Comparison of ENCODE assay signal across 10 cellular contexts in the genomic region with DNA sequence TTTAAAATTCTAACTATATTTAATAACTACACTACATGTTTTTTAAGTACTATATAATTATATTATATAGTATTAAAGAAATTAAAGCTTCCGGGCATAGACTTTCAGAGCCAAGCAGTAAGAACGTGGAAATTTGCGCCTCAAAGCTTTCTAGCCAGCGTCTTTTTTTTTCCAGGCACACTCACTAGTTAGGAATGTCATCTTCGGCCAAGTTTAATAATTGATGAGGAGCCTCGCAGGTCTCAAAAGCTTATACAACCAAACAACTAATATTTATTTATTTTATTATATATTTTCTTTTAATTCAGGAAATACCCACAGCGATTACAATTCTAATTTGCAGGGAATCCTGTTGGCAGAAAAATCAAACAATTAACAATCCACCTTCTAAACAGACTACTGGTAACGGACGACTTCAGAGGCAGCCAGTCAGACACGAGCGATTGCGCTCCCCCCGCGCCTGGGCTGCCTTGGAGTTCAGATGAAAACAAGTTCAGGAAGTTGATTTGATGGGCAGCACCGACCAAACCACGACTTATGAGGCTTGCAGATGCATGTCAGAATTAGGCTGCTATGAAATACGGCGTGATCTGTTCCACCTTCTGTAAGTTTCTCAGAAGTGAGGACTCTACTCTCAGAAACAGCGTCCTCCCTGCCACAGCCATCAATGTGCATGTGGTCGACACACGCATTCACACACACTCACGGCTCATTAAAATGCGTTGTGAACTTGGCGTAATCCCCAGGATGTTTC.
DNase-seq lines count a peak whose midpoint lies in the region; ATAC-seq and TF ChIP-seq lines count a peak whose summit lies in the region.
"Had no signal": no experiment of that assay in that cellular context is flagged by ENCODE, and none has a peak within 500 bp of the region (broad histone marks: within the 10 kb centered on the region; RNA-seq: fewer than 3 reads in every experiment).

No MANE protein-coding gene starts in this region.

- POLR2A ChIA-PET in SK-N-SH (lab: Yijun Ruan, JAX), result interaction anchor here (0.6 kb wide), 1 partner anchor 639 kb away, joined by 3 read pairs; no protein-coding TSS in a partner anchor

- no peak overlapping the region for H3K9ac ChIP-seq in SK-N-SH

- CTCF ChIA-PET in SK-N-SH (lab: Yijun Ruan, JAX), result interaction anchor here (1.0 to 3.8 kb wide), 2 partner anchors 849 to 935 kb away, joined by 3 to 35 read pairs; no protein-coding TSS in a partner anchor

- TF ChIP-seq RAD21 in SK-N-SH (IDR thresholded peaks at IDR 0.05; ENCODE audit: low read length), result no peak

- no peak for TF ChIP-seq CTCF in SK-N-SH (IDR thresholded peaks at IDR 0.05)
- TF ChIP-seq CTCF in right atrium auricular region (IDR thresholded peaks at IDR 0.05), result no peak

- no peak for TF ChIP-seq EP300 in SK-N-SH (IDR thresholded peaks at IDR 0.05; ENCODE audit: borderline replicate concordance in 1 of 2, low read depth in 1 of 2, low read length in 1 of 2)

- H3K4me1 ChIP-seq in SK-N-SH (ENCODE audit: control insufficient read depth in 1 of 2, insufficient read depth in 2 of 2, low read depth in 1 of 2, low read length in 1 of 2) (no peaks in the 10 kb centered on the region; a peak in 1 of 4 replicates), right atrium auricular region (no peaks in the 10 kb centered on the region)
- H3K4me1 ChIP-seq: ascending aorta, SJSA1 had no signal

- H4K20me1 ChIP-seq in SK-N-SH (ENCODE audit: insufficient read depth), result no peaks in the 10 kb centered on the region

- H3K9me3 ChIP-seq in SK-N-SH (no peaks in the 10 kb centered on the region), right atrium auricular region (no peaks in the 10 kb centered on the region)
- H3K9me3 ChIP-seq: ascending aorta had no signal

- 60% methylated on average over 24 of the region's 24 CpGs for WGBS in SK-N-SH (ENCODE audit: low lambda C conversion rate)

- peak; percentile 19 for DNase-seq in GDM1 (lab: John Stamatoyannopoulos, UW)
- DNase-seq in activated CD4-positive, alpha-beta T cell treated with anti-CD3 and anti-CD28 coated beads, Interleukin-2, amount 50 U/mL, for 1 hour, result peak; percentile 41
- DNase-seq in effector CD8-positive, alpha-beta T cell (lab: John Stamatoyannopoulos, UW), result peak; percentile 22
- peak; percentile 40 for DNase-seq in stimulated activated CD4-positive, alpha-beta T cell treated with anti-CD3 and anti-CD28 coated beads, Interleukin-1b, Interleukin-23, amount 100 ng/mL, for 48 hours
- no peak for DNase-seq in SK-N-SH
- no peak for DNase-seq in right atrium auricular region (ENCODE audit: low spot score)

- H3K27me3 ChIP-seq in SK-N-SH (ENCODE audit: insufficient read depth) (no peaks in the 10 kb centered on the region), right atrium auricular region (no peaks in the 10 kb centered on the region)
- H3K27me3 ChIP-seq: ascending aorta, SJSA1 had no signal

- H3K4me2 ChIP-seq in SK-N-SH, result no peak overlapping the region

- no peaks in the 10 kb centered on the region for H3K9me2 ChIP-seq in SK-N-SH

- H3K36me3 ChIP-seq in SK-N-SH (replicated peaks in 1 of 2; ENCODE audit: control insufficient read depth in 1 of 2, insufficient read depth in 2 of 2, low read length in 1 of 2), result no peaks in the 10 kb centered on the region
- H3K36me3 ChIP-seq in right atrium auricular region, result no peaks in the 10 kb centered on the region
- H3K36me3 ChIP-seq: ascending aorta, SJSA1 had no signal

- no peaks in the 10 kb centered on the region for H3K79me2 ChIP-seq in SK-N-SH (ENCODE audit: insufficient read depth)

- no peaks in the 10 kb centered on the region for H3F3A ChIP-seq in SK-N-SH (replicated peaks; ENCODE audit: insufficient read depth)

- ATAC-seq in GM21717 (IDR thresholded peaks at IDR 0.05; ENCODE audit: unreplicated experiment) (no peak), GM18873 (IDR thresholded peaks at IDR 0.05; ENCODE audit: low FRiP score, unreplicated experiment) (no peak)

- H3K4me3 ChIP-seq in SK-N-SH (ENCODE audit: low read depth in 2 of 2, low read length in 1 of 2) (no peak overlapping the region), right atrium auricular region (no peak overlapping the region)
- H3K4me3 ChIP-seq: ascending aorta, SJSA1 had no signal

- no peak overlapping the region for H3K27ac ChIP-seq in SK-N-SH (ENCODE audit: low read depth in 2 of 2, low read length in 1 of 2)
- H3K27ac ChIP-seq in right atrium auricular region, result no peak overlapping the region
- H3K27ac ChIP-seq: ascending aorta, SJSA1 had no signal

- no peak overlapping the region for H2AFZ ChIP-seq in SK-N-SH (ENCODE audit: low read depth)

TF ChIP-seq in SK-N-SH, 30 proteins besides CTCF, POLR2A, EP300 and RAD21:
- TF ChIP-seq JUND (IDR thresholded peaks at IDR 0.05) (no peak), GATA2 (CRISPR knock-in tag; IDR thresholded peaks at IDR 0.05) (no peak), NRF1 (IDR thresholded peaks at IDR 0.05; ENCODE audit: low read depth, low read length) (no peak), POLR2AphosphoS5 (IDR thresholded peaks at IDR 0.05; ENCODE audit: low read depth, low read length) (no peak)
- TF ChIP-seq, protein P1, sequence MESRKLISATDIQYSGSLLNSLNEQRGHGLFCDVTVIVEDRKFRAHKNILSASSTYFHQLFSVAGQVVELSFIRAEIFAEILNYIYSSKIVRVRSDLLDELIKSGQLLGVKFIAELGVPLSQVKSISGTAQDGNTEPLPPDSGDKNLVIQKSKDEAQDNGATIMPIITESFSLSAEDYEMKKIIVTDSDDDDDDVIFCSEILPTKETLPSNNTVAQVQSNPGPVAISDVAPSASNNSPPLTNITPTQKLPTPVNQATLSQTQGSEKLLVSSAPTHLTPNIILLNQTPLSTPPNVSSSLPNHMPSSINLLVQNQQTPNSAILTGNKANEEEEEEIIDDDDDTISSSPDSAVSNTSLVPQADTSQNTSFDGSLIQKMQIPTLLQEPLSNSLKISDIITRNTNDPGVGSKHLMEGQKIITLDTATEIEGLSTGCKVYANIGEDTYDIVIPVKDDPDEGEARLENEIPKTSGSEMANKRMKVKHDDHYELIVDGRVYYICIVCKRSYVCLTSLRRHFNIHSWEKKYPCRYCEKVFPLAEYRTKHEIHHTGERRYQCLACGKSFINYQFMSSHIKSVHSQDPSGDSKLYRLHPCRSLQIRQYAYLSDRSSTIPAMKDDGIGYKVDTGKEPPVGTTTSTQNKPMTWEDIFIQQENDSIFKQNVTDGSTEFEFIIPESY (IDR thresholded peaks at IDR 0.05; ENCODE audit: borderline replicate concordance, low read depth), result no peak

Comparison
In these comparisons a context has a peak if more than half of its experiments do, and no peak if none do; other contexts are left out.
1. DNase-seq: peak in GDM1 (single experiment), activated CD4-positive, alpha-beta T cell treated with anti-CD3 and anti-CD28 coated beads, Interleukin-2, amount 50 U/mL, for 1 hour (single experiment), effector CD8-positive, alpha-beta T cell (single experiment) and stimulated activated CD4-positive, alpha-beta T cell treated with anti-CD3 and anti-CD28 coated beads, Interleukin-1b, Interleukin-23, amount 100 ng/mL, for 48 hours (single experiment); none in SK-N-SH (single experiment) and right atrium auricular region (single experiment).